1 cellular context compared by ENCODE assay signal in genomic region chr1:58813801-58814200, GRCh38.
A peak's percentile ranks its signal among the peaks of the same experiment; 100 is the strongest.
TF ChIP-seq lines count a peak whose summit lies in the region.

No MANE protein-coding gene starts in this region.

TF ChIP-seq in HepG2, 621 proteins besides CTCF, POLR2A, EP300 and RAD21 (continued from another document and continues in another):
- TF ChIP-seq SOX6 (IDR thresholded peaks at IDR 0.05) (no peak), SOX6 (CRISPR knock-in tag; IDR thresholded peaks at IDR 0.05) (peak; percentile 45), ZNF770 (CRISPR knock-in tag; IDR thresholded peaks at IDR 0.05) (0 out of 2 replicates have a peak, but pooled peaks have one; percentile 27), ZNF644 (CRISPR knock-in tag; IDR thresholded peaks at IDR 0.05; ENCODE audit: low read depth) (0 out of 2 replicates have a peak, but pooled peaks have one; percentile 9), E2F2 (CRISPR knock-in tag; IDR thresholded peaks at IDR 0.05; ENCODE audit: borderline replicate concordance) (no peak), ZGPAT (CRISPR knock-in tag; IDR thresholded peaks at IDR 0.05) (no peak), GFI1 (CRISPR knock-in tag; IDR thresholded peaks at IDR 0.05; ENCODE audit: borderline replicate concordance) (no peak), ZNF761 (CRISPR knock-in tag; conservative IDR thresholded peaks at IDR 0.05) (no peak), ESRRA (CRISPR knock-in tag; IDR thresholded peaks at IDR 0.05; ENCODE audit: low read depth) (no peak), DPF2 (CRISPR knock-in tag; IDR thresholded peaks at IDR 0.05; ENCODE audit: borderline replicate concordance, low read depth) (no peak), ZNF598 (CRISPR knock-in tag; IDR thresholded peaks at IDR 0.05; ENCODE audit: borderline replicate concordance) (no peak), ZC3H13 (CRISPR knock-in tag; IDR thresholded peaks at IDR 0.05) (no peak), HMGXB4 (CRISPR knock-in tag; IDR thresholded peaks at IDR 0.05; ENCODE audit: borderline replicate concordance in 1 of 2, low read depth in 1 of 2) (no peak), FOXO4 (CRISPR knock-in tag; conservative IDR thresholded peaks at IDR 0.05) (no peak), HNF4A (CRISPR knock-in tag; IDR thresholded peaks at IDR 0.05) (0 out of 2 replicates have a peak, but pooled peaks have one; percentile 6), SOX5 (CRISPR knock-in tag; IDR thresholded peaks at IDR 0.05; ENCODE audit: borderline replicate concordance) (peak; percentile 44; the same call in 1 of the 2 replicates), ZBTB44 (CRISPR knock-in tag; IDR thresholded peaks at IDR 0.05) (no peak), JDP2 (CRISPR knock-in tag; IDR thresholded peaks at IDR 0.05; ENCODE audit: borderline replicate concordance) (no peak), CC2D1A (CRISPR knock-in tag; IDR thresholded peaks at IDR 0.05) (no peak), KLF11 (CRISPR knock-in tag; IDR thresholded peaks at IDR 0.05) (no peak), RFX1 (IDR thresholded peaks at IDR 0.05) (no peak), SIX1 (CRISPR knock-in tag; IDR thresholded peaks at IDR 0.05; ENCODE audit: borderline replicate concordance) (no peak), KDM5B (CRISPR knock-in tag; IDR thresholded peaks at IDR 0.05; ENCODE audit: borderline replicate concordance) (no peak), RNF219 (CRISPR knock-in tag; IDR thresholded peaks at IDR 0.05) (no peak), ZKSCAN1 (IDR thresholded peaks at IDR 0.05; ENCODE audit: low read length) (no peak), ZNF614 (CRISPR knock-in tag; IDR thresholded peaks at IDR 0.05; ENCODE audit: borderline replicate concordance) (no peak), ZNF512B (CRISPR knock-in tag; IDR thresholded peaks at IDR 0.05; ENCODE audit: borderline replicate concordance) (no peak), SOX13 (IDR thresholded peaks at IDR 0.05) (no peak), SOX13 (CRISPR knock-in tag; conservative IDR thresholded peaks at IDR 0.05 in 1 of 2, IDR thresholded peaks at IDR 0.05 in 1 of 2) (peak in 1 of 2 experiments; percentile 66; a peak in 1 of 4 replicates), ZFP1 (CRISPR knock-in tag; IDR thresholded peaks at IDR 0.05) (no peak), NR2F6 (IDR thresholded peaks at IDR 0.05) (0 out of 2 replicates have a peak, but pooled peaks have one; percentile 16), NR2F6 (CRISPR knock-in tag; IDR thresholded peaks at IDR 0.05) (no peak), ZNF710 (CRISPR knock-in tag; IDR thresholded peaks at IDR 0.05; ENCODE audit: borderline replicate concordance) (no peak), ZNF574 (CRISPR knock-in tag; IDR thresholded peaks at IDR 0.05) (no peak), ZNF253 (CRISPR knock-in tag; IDR thresholded peaks at IDR 0.05; ENCODE audit: borderline replicate concordance) (no peak), ZMAT3 (CRISPR knock-in tag; conservative IDR thresholded peaks at IDR 0.05) (no peak), FOXJ3 (CRISPR knock-in tag; IDR thresholded peaks at IDR 0.05; ENCODE audit: borderline replicate concordance) (no peak), ZBTB7B (CRISPR knock-in tag; IDR thresholded peaks at IDR 0.05) (0 out of 2 replicates have a peak, but pooled peaks have one; percentile 14), ZNF496 (CRISPR knock-in tag; IDR thresholded peaks at IDR 0.05; ENCODE audit: insufficient replicate concordance) (no peak), RARA (CRISPR knock-in tag; IDR thresholded peaks at IDR 0.05) (0 out of 2 replicates have a peak, but pooled peaks have one; percentile 13), CENPX (CRISPR knock-in tag; IDR thresholded peaks at IDR 0.05) (no peak)
